In genomic region chr11:116879789-116880402, GRCh38 we compare ENCODE assay signal across 8 cellular contexts. TPM values are rescaled to one million over a fixed set of nuclear protein-coding genes. Genes with fewer than 3 reads are reported as not detected.
DNase-seq lines count a peak whose midpoint lies in the region; ATAC-seq and TF ChIP-seq lines count a peak whose summit lies in the region.

No MANE protein-coding gene starts in this region.

- H3K27ac Mint-ChIP-seq in brain: peak overlapping the region; percentile 31 to 77 (median 63)
- peak overlapping the region; percentile 29 for H3K27ac Mint-ChIP-seq in stimulated activated effector memory CD8-positive, alpha-beta T cell treated with anti-CD3 and anti-CD28 coated beads, Interleukin-12 subunit alpha, Interleukin-12 subunit beta, amount 100 ng/mL, for 72 hours

- H3K9me3 ChIP-seq in DND-41 (ENCODE audit: insufficient read depth, low read length, severe bottlenecking): no peaks in the 10 kb centered on the region

- no peaks in the 10 kb centered on the region for H3K27me3 Mint-ChIP-seq in brain

- H3K27ac ChIP-seq in DND-41 (ENCODE audit: low read length) (no peak overlapping the region), HL-60 (replicated peaks) (no peak overlapping the region)

- H3K9ac ChIP-seq in DND-41 (ENCODE audit: low read depth, low read length): no peak overlapping the region

- peaks cover 16% of the 10 kb centered on the region for H3K4me1 Mint-ChIP-seq in brain
- peaks cover 26% of the 10 kb centered on the region for H3K4me1 Mint-ChIP-seq in stimulated activated effector memory CD8-positive, alpha-beta T cell treated with anti-CD3 and anti-CD28 coated beads, Interleukin-12 subunit alpha, Interleukin-12 subunit beta, amount 100 ng/mL, for 72 hours

- H3K79me2 ChIP-seq in DND-41 (ENCODE audit: insufficient read depth, low read length): no peaks in the 10 kb centered on the region

- peak; percentile 20 for DNase-seq in DND-41
- DNase-seq in HL-60 (ENCODE audit: low read depth in 1 of 2, low spot score in 1 of 2): peak; percentile 22 to 60
- DNase-seq in NCI-H82 (lab: John Stamatoyannopoulos, UW): peak; percentile 72
- peak; percentile 65 for DNase-seq in iPS-NIHi11 (ENCODE audit: low spot score)
- no peak for DNase-seq in stimulated activated effector memory CD8-positive, alpha-beta T cell treated with anti-CD3 and anti-CD28 coated beads, Interleukin-12 subunit alpha, Interleukin-12 subunit beta, amount 100 ng/mL, for 72 hours (ENCODE audit: low spot score in 2 of 2)

- TF ChIP-seq CTCF in DND-41 (IDR thresholded peaks at IDR 0.05; ENCODE audit: borderline replicate concordance, extremely low read depth, low read length, poor library complexity, severe bottlenecking) (peak; percentile 77), HL-60 (IDR thresholded peaks at IDR 0.05; ENCODE audit: insufficient read depth, low read length) (peak; percentile 49), brain (conservative IDR thresholded peaks at IDR 0.05) (peak; percentile 82 to 84)

- ATAC-seq in DND-41 (ENCODE audit: insufficient read depth, low read depth): peak; percentile 90
- ATAC-seq in stimulated activated effector memory CD8-positive, alpha-beta T cell treated with anti-CD3 and anti-CD28 coated beads, Interleukin-12 subunit alpha, Interleukin-12 subunit beta, amount 100 ng/mL, for 72 hours: peak; percentile 71
- ATAC-seq in HG03520 (IDR thresholded peaks at IDR 0.05; ENCODE audit: unreplicated experiment): no peak
- ATAC-seq in HG02678 (IDR thresholded peaks at IDR 0.05; ENCODE audit: unreplicated experiment): no peak

- H3K36me3 Mint-ChIP-seq in brain: peaks cover 14% of the 10 kb centered on the region
- peaks cover 47% of the 10 kb centered on the region for H3K36me3 Mint-ChIP-seq in stimulated activated effector memory CD8-positive, alpha-beta T cell treated with anti-CD3 and anti-CD28 coated beads, Interleukin-12 subunit alpha, Interleukin-12 subunit beta, amount 100 ng/mL, for 72 hours

- no peak overlapping the region for H3K4me3 Mint-ChIP-seq in brain
- no peak overlapping the region for H3K4me3 Mint-ChIP-seq in stimulated activated effector memory CD8-positive, alpha-beta T cell treated with anti-CD3 and anti-CD28 coated beads, Interleukin-12 subunit alpha, Interleukin-12 subunit beta, amount 100 ng/mL, for 72 hours

- H3K4me2 ChIP-seq in DND-41 (ENCODE audit: insufficient read depth, low read length): no peak overlapping the region

- no peaks in the 10 kb centered on the region for H3K27me3 ChIP-seq in DND-41 (ENCODE audit: insufficient read depth, low read length, poor library complexity)
- no peaks in the 10 kb centered on the region for H3K27me3 ChIP-seq in HL-60 (ENCODE audit: insufficient read depth, poor library complexity, severe bottlenecking)

- peaks cover 9% of the 10 kb centered on the region for H3K36me3 ChIP-seq in DND-41 (ENCODE audit: insufficient read depth, low read length)

- H3K4me1 ChIP-seq in DND-41 (ENCODE audit: insufficient read depth, low read length): no peaks in the 10 kb centered on the region

- H3K9me3 Mint-ChIP-seq in brain: no peaks in the 10 kb centered on the region
- no peaks in the 10 kb centered on the region for H3K9me3 Mint-ChIP-seq in stimulated activated effector memory CD8-positive, alpha-beta T cell treated with anti-CD3 and anti-CD28 coated beads, Interleukin-12 subunit alpha, Interleukin-12 subunit beta, amount 100 ng/mL, for 72 hours

- no peaks in the 10 kb centered on the region for H4K20me1 ChIP-seq in DND-41 (ENCODE audit: insufficient read depth, low read length)

- no peak overlapping the region for H3K4me3 ChIP-seq in DND-41 (ENCODE audit: low read depth in 1 of 2, low read length in 2 of 2)
- no peak overlapping the region for H3K4me3 ChIP-seq in HL-60 (replicated peaks; ENCODE audit: insufficient read depth, low read length)

- H2AFZ ChIP-seq in DND-41 (ENCODE audit: low read depth, low read length): no peak overlapping the region

RNA-seq across cellular contexts. Expression of gene APOA1, which starts 42.5 kb away (rescaled TPM):
- polyA plus RNA-seq in brain (ENCODE audit: insufficient read depth, low read depth, low replicate concordance): not detected

RNA-seq across cellular contexts. Expression of gene APOC3, which starts 50.2 kb away (rescaled TPM):
- polyA plus RNA-seq in brain (ENCODE audit: insufficient read depth, low read depth, low replicate concordance): not detected

RNA-seq across cellular contexts. Expression of gene APOA4, which starts 56.8 kb away (rescaled TPM):
- polyA plus RNA-seq in brain (ENCODE audit: insufficient read depth, low read depth, low replicate concordance): not detected

Comparison
In these comparisons a context has a peak if more than half of its experiments do, and no peak if none do; other contexts are left out.
1. ATAC-seq: peak in DND-41 (single experiment) and stimulated activated effector memory CD8-positive, alpha-beta T cell treated with anti-CD3 and anti-CD28 coated beads, Interleukin-12 subunit alpha, Interleukin-12 subunit beta, amount 100 ng/mL, for 72 hours (single experiment); none in HG03520 (single experiment) and HG02678 (single experiment).
2. DNase-seq: peak in DND-41 (single experiment), HL-60 (2 of 2), NCI-H82 (single experiment) and iPS-NIHi11 (single experiment); none in stimulated activated effector memory CD8-positive, alpha-beta T cell treated with anti-CD3 and anti-CD28 coated beads, Interleukin-12 subunit alpha, Interleukin-12 subunit beta, amount 100 ng/mL, for 72 hours (0 of 2).
3. Peak in every context shown above with its lines, with median percentiles within 50 percentile points of each other: CTCF ChIP-seq.